11 cellular contexts compared by ENCODE assay signal in the genomic region with DNA sequence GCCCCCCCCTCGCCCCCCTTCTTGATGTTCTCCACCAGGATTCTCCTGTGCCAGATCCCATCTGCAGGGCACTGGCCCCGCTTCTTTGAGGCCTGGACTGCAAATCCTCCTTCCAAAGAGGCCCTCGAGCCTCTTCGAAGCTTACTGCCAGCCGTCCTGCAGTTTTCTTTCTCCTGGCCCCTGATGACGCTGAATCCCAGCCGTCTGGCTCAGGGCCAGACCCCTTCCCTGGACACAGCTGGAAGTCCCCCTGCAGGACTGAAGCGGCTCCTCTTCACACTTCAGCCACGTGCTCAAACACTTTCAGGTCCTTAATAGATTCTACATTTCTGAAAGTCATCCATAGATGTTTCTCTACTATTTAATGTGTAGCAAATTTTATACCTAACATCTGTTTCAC.
DNase-seq lines count a peak whose midpoint lies in the region; ATAC-seq and TF ChIP-seq lines count a peak whose summit lies in the region.
"Had no signal": no experiment of that assay in that cellular context is flagged by ENCODE, and none has a peak within 500 bp of the region (broad histone marks: within the 10 kb centered on the region; RNA-seq: fewer than 3 reads in every experiment).

No MANE protein-coding gene starts in this region.

- H3K79me1 ChIP-seq in IMR-90 (ENCODE audit: low read depth in 1 of 2, low read length in 2 of 2) = peaks cover 23 to 45% of the 10 kb centered on the region in 2 experiments

- ATAC-seq in IMR-90 (ENCODE audit: low read depth) (peak; percentile 49), GM19023 (IDR thresholded peaks at IDR 0.05; ENCODE audit: unreplicated experiment) (no peak), GM21576 (IDR thresholded peaks at IDR 0.05; ENCODE audit: unreplicated experiment) (no peak), HG03571 (IDR thresholded peaks at IDR 0.05; ENCODE audit: unreplicated experiment) (no peak)
- no peak for ATAC-seq in naive thymus-derived CD8-positive, alpha-beta T cell

- peaks cover 18 to 38% (median 27%) of the 10 kb centered on the region in 4 donors for H3K4me1 Mint-ChIP-seq in naive thymus-derived CD8-positive, alpha-beta T cell

- 0 out of 2 replicates have a peak, but pooled peaks have one; percentile 17 for TF ChIP-seq RAD21 in IMR-90 (IDR thresholded peaks at IDR 0.05; ENCODE audit: low read length)

- no peak overlapping the region for H2BK120ac ChIP-seq in IMR-90 (ENCODE audit: low read depth, low read length)

- POLR2A ChIA-PET in IMR-90 (lab: Charles Lee; ENCODE audit: unreplicated experiment) = no interaction called here
- POLR2A ChIA-PET in naive thymus-derived CD8-positive, alpha-beta T cell (lab: Charles Lee) = no interaction called here

- no peak overlapping the region for H4K91ac ChIP-seq in IMR-90 (ENCODE audit: insufficient read depth, low read depth, low read length)

- in situ Hi-C loops in IMR-90 (cut with MboI; ENCODE audit: low sequenced_read_pairs) = no loop called here

- H3K56ac ChIP-seq in IMR-90 (ENCODE audit: extremely low read depth, insufficient read depth, low read length) = no peak overlapping the region

- no peak overlapping the region for H2AK9ac ChIP-seq in IMR-90 (replicated peaks; ENCODE audit: low read depth, low read length, poor library complexity)

- H3K9me1 ChIP-seq in IMR-90 (ENCODE audit: insufficient read depth, low read length) = peaks cover 9% of the 10 kb centered on the region

- H2BK20ac ChIP-seq in IMR-90 (ENCODE audit: low read depth, low read length) = no peak overlapping the region

- peak; percentile 28 for TF ChIP-seq CTCF in IMR-90 (conservative IDR thresholded peaks at IDR 0.05; ENCODE audit: low read depth, low read length)

- peaks cover 0 to 4% (median 0%) of the 10 kb centered on the region in 9 donors for H3K9me3 Mint-ChIP-seq in naive thymus-derived CD8-positive, alpha-beta T cell

- H3K4me2 ChIP-seq in IMR-90 (ENCODE audit: low read depth, low read length) = no peak overlapping the region

- H2BK15ac ChIP-seq in IMR-90 (ENCODE audit: low read depth, low read length) = no peak overlapping the region

- no peak overlapping the region for H2AFZ ChIP-seq in IMR-90 (replicated peaks; ENCODE audit: low read length, poor library complexity)

- no peak overlapping the region for H3K4me3 ChIP-seq in IMR-90 (ENCODE audit: insufficient read depth, low read depth, low read length)

- CTCF ChIA-PET in IMR-90 (lab: Yijun Ruan, JAX) = no interaction called here

- H3K4ac ChIP-seq in IMR-90 (ENCODE audit: low read depth, low read length) = no peak overlapping the region

- H3K27me3 Mint-ChIP-seq in naive thymus-derived CD8-positive, alpha-beta T cell = no peaks in the 10 kb centered on the region

- no peak overlapping the region for H2BK5ac ChIP-seq in IMR-90 (ENCODE audit: low read depth, low read length, poor library complexity, severe bottlenecking)

- H3K27me3 ChIP-seq in IMR-90 (ENCODE audit: control insufficient read depth, insufficient read depth, low read length) = no peaks in the 10 kb centered on the region

- BruUV-seq in IMR-90 (replicated peaks; lab: Mats Ljungman, UMichigan) = no TSS peak

- peaks cover 15% of the 10 kb centered on the region for H3K36me3 ChIP-seq in IMR-90 (ENCODE audit: control insufficient read depth, insufficient read depth, low read length)

- peak overlapping the region in 2 of 10 donors; percentile 48 to 67 for H3K27ac Mint-ChIP-seq in naive thymus-derived CD8-positive, alpha-beta T cell
- H3K27ac Mint-ChIP-seq: activated T-helper 1 cell treated with anti-CD3 and anti-CD28 coated beads, Interleukin-12 subunit alpha, Interleukin-12 subunit beta, Interleukin-2, Interleukin-4 antibody, amounts not matched to agents 30 ng/mL and 10 ng/mL and 1 ng/mL, durations not matched to agents 14 hours and 24 hours and 36 hours had no signal

- peaks cover 13% of the 10 kb centered on the region for H4K20me1 ChIP-seq in IMR-90 (ENCODE audit: insufficient read depth, low read length)

- DNase-seq in AG20443 (ENCODE audit: low spot score) = peak; percentile 58
- peak; percentile 78 for DNase-seq in IMR-90
- peak; percentile 83 for DNase-seq in astrocyte of the hippocampus (ENCODE audit: low read depth, low spot score)
- peak; percentile 54 for DNase-seq in iris pigment epithelial cell (ENCODE audit: low read depth)
- DNase-seq in naive thymus-derived CD8-positive, alpha-beta T cell = no peak
- DNase-seq: Caco-2; effector CD4-positive, alpha-beta T cell had no signal

- no peak overlapping the region for H3K18ac ChIP-seq in IMR-90 (ENCODE audit: low read depth, low read length)

- H3K23ac ChIP-seq in IMR-90 (ENCODE audit: low read depth, low read length) = no peak overlapping the region

- H3K14ac ChIP-seq in IMR-90 (replicated peaks; ENCODE audit: low read depth, low read length) = no peak overlapping the region

- WGBS in IMR-90 (ENCODE audit: extremely low coverage in 2 of 2, insufficient read length in 1 of 2), 2 experiments = no CpG with 5 or more reads among the region's 9 CpGs

- dilution Hi-C loops in IMR-90 (cut with HindIII; ENCODE audit: low sequenced_read_pairs, unreplicated experiment) = no loop called here

- H4K5ac ChIP-seq in IMR-90 (ENCODE audit: low read depth, low read length) = no peak overlapping the region

- H3K36me3 Mint-ChIP-seq in naive thymus-derived CD8-positive, alpha-beta T cell = peaks cover 0 to 73% (median 9%) of the 10 kb centered on the region in 3 donors

- no peaks in the 10 kb centered on the region for H3K9me3 ChIP-seq in IMR-90 (ENCODE audit: control insufficient read depth, insufficient read depth, low read length)
- H3K9me3 ChIP-seq: Caco-2 had no signal

- H3K4me3 Mint-ChIP-seq in naive thymus-derived CD8-positive, alpha-beta T cell = no peak overlapping the region
- H3K4me3 Mint-ChIP-seq: activated T-helper 1 cell treated with anti-CD3 and anti-CD28 coated beads, Interleukin-12 subunit alpha, Interleukin-12 subunit beta, Interleukin-2, Interleukin-4 antibody, amounts not matched to agents 30 ng/mL and 10 ng/mL and 1 ng/mL, durations not matched to agents 14 hours and 24 hours and 36 hours had no signal

- H3K27ac ChIP-seq in IMR-90 (ENCODE audit: insufficient read depth, low read length) = no peak overlapping the region

- intact Hi-C loops in IMR-90 (cut with micrococcal nuclease) = no loop called here

- H2AK5ac ChIP-seq in IMR-90 (ENCODE audit: low read depth, low read length) = no peak overlapping the region

- no peak for TF ChIP-seq POLR2A in IMR-90 (IDR thresholded peaks at IDR 0.05; ENCODE audit: low read depth, low read length)

- no peak overlapping the region for H3K9ac ChIP-seq in IMR-90 (ENCODE audit: low read depth, low read length)

- no peaks in the 10 kb centered on the region; the same call in 1 of the 2 replicates for H3K4me1 ChIP-seq in IMR-90 (ENCODE audit: control insufficient read depth, insufficient read depth, low read length)
- H3K4me1 ChIP-seq: Caco-2 had no signal

- no peak overlapping the region for H4K8ac ChIP-seq in IMR-90 (ENCODE audit: low read depth in 2 of 2, low read length in 2 of 2)

TF ChIP-seq in IMR-90, 13 proteins besides CTCF, POLR2A, EP300 and RAD21:
- 0 out of 2 replicates have a peak, but pooled peaks have one; percentile 46 for TF ChIP-seq BHLHE40 (IDR thresholded peaks at IDR 0.05; ENCODE audit: low read depth, low read length)
- TF ChIP-seq SMC3 (IDR thresholded peaks at IDR 0.05; ENCODE audit: low read depth, low read length) = peak; percentile 10; the same call in 1 of the 2 replicates
- TF ChIP-seq CHD1 (IDR thresholded peaks at IDR 0.05; ENCODE audit: low read depth, low read length) = no peak
- TF ChIP-seq MAZ (IDR thresholded peaks at IDR 0.05; ENCODE audit: borderline replicate concordance, low read depth, low read length) = no peak
- TF ChIP-seq RFX5 (IDR thresholded peaks at IDR 0.05; ENCODE audit: low read depth, low read length) = peak; percentile 43; the same call in 1 of the 2 replicates

Comparison
In these comparisons a context has a peak if more than half of its experiments do, and no peak if none do; other contexts are left out.
1. DNase-seq: peak in AG20443 (single experiment), IMR-90 (single experiment), astrocyte of the hippocampus (single experiment) and iris pigment epithelial cell (single experiment); none in naive thymus-derived CD8-positive, alpha-beta T cell (0 of 10).